Comparison of ENCODE assay signal across 8 cellular contexts in the genomic region with DNA sequence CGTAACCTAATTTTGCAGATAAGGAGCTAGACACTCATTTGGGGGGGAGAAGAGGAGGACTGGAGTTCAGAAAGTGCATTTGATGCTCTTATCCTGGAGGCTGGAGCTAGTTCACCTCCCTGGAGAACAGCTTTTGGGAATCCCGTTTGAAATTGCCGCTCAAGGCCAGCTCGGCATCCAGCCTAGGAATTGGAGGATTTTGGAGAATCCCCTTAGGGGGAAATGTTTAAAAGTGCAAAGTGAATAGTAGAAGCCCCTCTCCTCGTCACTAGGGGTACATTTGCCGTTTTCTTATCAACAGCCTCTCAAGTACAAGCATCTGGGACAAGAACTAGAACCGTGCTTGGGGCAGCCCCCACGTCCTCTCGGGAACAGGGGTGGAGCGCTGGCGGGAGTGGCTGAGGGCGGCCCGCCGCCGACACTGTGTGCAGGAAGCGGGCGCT. TPM values are rescaled to one million over a fixed set of nuclear protein-coding genes. Genes with fewer than 3 reads are reported as not detected.
A peak's percentile ranks its signal among the peaks of the same experiment; 100 is the strongest.
DNase-seq lines count a peak whose midpoint lies in the region; ATAC-seq and TF ChIP-seq lines count a peak whose summit lies in the region.

No MANE protein-coding gene starts in this region.

- peak overlapping the region; percentile 82 for H3K4me3 ChIP-seq in AG04450 (ENCODE audit: low read depth, low read length)
- peak overlapping the region; percentile 68 to 95 for H3K4me3 ChIP-seq in duodenal mucosa (ENCODE audit: low read depth in 1 of 2, low read length in 2 of 2)
- peak overlapping the region; percentile 63 for H3K4me3 ChIP-seq in mesodermal cell (ENCODE audit: extremely low read depth, insufficient read depth, low read length, poor library complexity, severe bottlenecking)
- H3K4me3 ChIP-seq in thoracic aorta: peak overlapping the region; percentile 89

- H3K36me3 ChIP-seq in duodenal mucosa (ENCODE audit: control insufficient read depth in 1 of 2, insufficient read depth in 2 of 2, low read length in 2 of 2) (no peaks in the 10 kb centered on the region), mesodermal cell (ENCODE audit: control insufficient read depth, insufficient read depth, low read length) (peaks cover 6% of the 10 kb centered on the region), thoracic aorta (no peaks in the 10 kb centered on the region)

- H3K9ac ChIP-seq in duodenal mucosa (ENCODE audit: low read depth in 1 of 2, low read length in 2 of 2): peak overlapping the region; percentile 72 to 94

- POLR2A ChIA-PET in AG04450 (lab: Yijun Ruan, JAX): interaction anchor here (0.6 to 1.2 kb wide), 4 partner anchors 19 to 441 kb away, joined by 3 to 6 read pairs (median 4); a partner anchor contains a TSS

- 1% methylated on average over 13 to 14 of the region's 17 CpGs for whole genome bisulfite sequencing in mesodermal cell (ENCODE audit: insufficient coverage in 2 of 2), 2 experiments

- H3K27me3 ChIP-seq in AG04450 (ENCODE audit: control insufficient read depth, insufficient read depth, low read length) (no peaks in the 10 kb centered on the region), duodenal mucosa (ENCODE audit: control insufficient read depth in 1 of 2, insufficient read depth in 2 of 2, low read length in 2 of 2) (no peaks in the 10 kb centered on the region), thoracic aorta (replicated peaks; ENCODE audit: insufficient read depth) (no peaks in the 10 kb centered on the region)

- H3K4me1 ChIP-seq in duodenal mucosa (ENCODE audit: control insufficient read depth in 1 of 2, insufficient read depth in 2 of 2, low read length in 2 of 2) (peaks cover 25 to 32% of the 10 kb centered on the region in 2 donors), mesodermal cell (ENCODE audit: control insufficient read depth, insufficient read depth, low read length, poor library complexity, severe bottlenecking) (peaks cover 20% of the 10 kb centered on the region), thoracic aorta (ENCODE audit: control insufficient read depth in 1 of 2, low read depth in 2 of 2) (peaks cover 28 to 29% of the 10 kb centered on the region in 2 donors)

- peak; percentile 11 for ATAC-seq in GM18861 (IDR thresholded peaks at IDR 0.05; ENCODE audit: unreplicated experiment)
- ATAC-seq in HG03159 (IDR thresholded peaks at IDR 0.05; ENCODE audit: unreplicated experiment): peak; percentile 21
- peak; percentile 39 for ATAC-seq in thoracic aorta (ENCODE audit: insufficient number of reproducible peaks, low FRiP score, low read depth)

- TF ChIP-seq CTCF in AG04450 (IDR thresholded peaks at IDR 0.05; ENCODE audit: low read depth, low read length) (no peak), thoracic aorta (IDR thresholded peaks at IDR 0.05) (no peak)

- DNase-seq in AG04450 (ENCODE audit: low read depth, low spot score): no peak
- peak in 4 of 5 donors; percentile 33 to 50 (median 46) for DNase-seq in T-helper 1 cell
- DNase-seq in thoracic aorta (ENCODE audit: low spot score): peak; percentile 55
- no peak for DNase-seq in NCI-H226

- CTCF ChIA-PET in AG04450 (lab: Charles Lee): interaction anchor here (0.9 kb wide), 1 partner anchor 207 kb away, joined by 3 read pairs; no protein-coding TSS in a partner anchor

- H3K27ac ChIP-seq in AG04450 (ENCODE audit: low read depth, low read length): peak overlapping the region; percentile 99
- peak overlapping the region; percentile 99 for H3K27ac ChIP-seq in duodenal mucosa (ENCODE audit: low read depth, low read length)
- H3K27ac ChIP-seq in mesodermal cell (ENCODE audit: low read depth, low read length, severe bottlenecking): peak overlapping the region; percentile 99
- peak overlapping the region; percentile 86 to 96 for H3K27ac ChIP-seq in thoracic aorta

- no peaks in the 10 kb centered on the region for H3K9me3 ChIP-seq in AG04450 (ENCODE audit: control insufficient read depth, insufficient read depth, low read length)
- H3K9me3 ChIP-seq in duodenal mucosa (ENCODE audit: control insufficient read depth in 1 of 2, low read length in 2 of 2): no peaks in the 10 kb centered on the region
- H3K9me3 ChIP-seq in mesodermal cell (ENCODE audit: control insufficient read depth, low read length): no peaks in the 10 kb centered on the region
- no peaks in the 10 kb centered on the region for H3K9me3 ChIP-seq in thoracic aorta

RNA-seq across cellular contexts. Expression of a gene that starts 1.3 kb away (rescaled TPM):
- 41.0 and 51.8 TPM in 2 replicates for polyA plus RNA-seq in AG04450 (2011; rRNA removed)
- polyA minus RNA-seq in AG04450 (2011; rRNA and poly(A)+ RNA removed): 30.5 and 31.3 TPM in 2 replicates
- 77.7 TPM for polyA plus RNA-seq in mesodermal cell (2013, experiment 1 of 2)
- 69.0 TPM for polyA plus RNA-seq in mesodermal cell (2013, experiment 2 of 2)
- 10 to 100 TPM; 75.5 to 90.9 TPM for total RNA-seq in thoracic aorta

RNA-seq across cellular contexts. Expression of a gene that starts 6.7 kb away (rescaled TPM):
- polyA plus RNA-seq in AG04450 (2011; rRNA removed): 21.1 and 22.7 TPM in 2 replicates
- 23.6 and 24.9 TPM in 2 replicates for polyA minus RNA-seq in AG04450 (2011; rRNA and poly(A)+ RNA removed)
- 30.1 TPM for polyA plus RNA-seq in mesodermal cell (2013, experiment 1 of 2)
- 23.6 TPM for polyA plus RNA-seq in mesodermal cell (2013, experiment 2 of 2)
- 10 to 100 TPM; 43.9 to 70.5 TPM for total RNA-seq in thoracic aorta

Comparison
In these comparisons a context has a peak if more than half of its experiments do, and no peak if none do; other contexts are left out.
1. DNase-seq: peak in T-helper 1 cell (4 of 5) and thoracic aorta (single experiment); none in AG04450 (single experiment) and NCI-H226 (single experiment).
2. Peak in every context shown above with its lines, with median percentiles within 50 percentile points of each other: H3K27ac ChIP-seq, H3K4me3 ChIP-seq and ATAC-seq.